Comparison of ENCODE assay signal across 8 cellular contexts in genomic region chr5:57458443-57458842, GRCh38. TPM values are rescaled to one million over a fixed set of nuclear protein-coding genes. Genes with fewer than 3 reads are reported as not detected.
"Had no signal": no experiment of that assay in that cellular context is flagged by ENCODE, and none has a peak within 500 bp of the region (broad histone marks: within the 10 kb centered on the region; RNA-seq: fewer than 3 reads in every experiment).

No MANE protein-coding gene starts in this region.

- FAIRE-seq: HTR-8/SVneo had no signal

- H3K4me3 ChIP-seq: GM23248, HAP-1 had no signal

- ATAC-seq: HCT116 had no signal

- H3K27ac ChIP-seq: GM23248 had no signal

- H3K9ac ChIP-seq: GM23248 had no signal

- H3K9me3 ChIP-seq: HAP-1 had no signal

- H2AFZ ChIP-seq: GM23248 had no signal

- DNase-seq: GM23248, GOT3, H7, HFFc6, KBM-7 had no signal

- H3K36me3 ChIP-seq: HAP-1 had no signal

- H3K4me1 ChIP-seq: HAP-1 had no signal

RNA-seq across cellular contexts. Expression of gene ACTBL2, which starts 24.2 kb away (rescaled TPM):
- total RNA-seq: H7, HFFc6 had no signal
